Comparison of ENCODE assay signal across 15 cellular contexts in the genomic region with DNA sequence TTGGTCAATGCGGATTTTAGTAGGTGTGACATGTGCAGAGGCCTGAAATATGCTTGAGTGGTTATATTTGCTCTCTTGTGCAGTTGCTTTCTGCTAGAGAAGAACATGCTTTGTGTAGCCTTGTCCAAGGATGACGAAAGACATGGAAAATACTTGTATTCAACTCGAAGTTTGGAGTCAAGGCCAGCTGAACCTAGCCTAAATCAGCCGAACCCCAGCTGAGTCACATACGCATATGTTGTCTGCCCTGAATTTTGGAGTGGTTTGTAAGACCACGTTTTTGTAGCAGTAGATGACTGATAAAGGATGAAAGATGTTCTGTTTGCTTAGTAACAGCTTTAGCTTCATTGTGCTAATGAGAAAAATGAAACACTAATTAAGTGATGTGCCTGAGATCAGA.
"Had no signal": no experiment of that assay in that cellular context is flagged by ENCODE, and none has a peak within 500 bp of the region (broad histone marks: within the 10 kb centered on the region; RNA-seq: fewer than 3 reads in every experiment).

No MANE protein-coding gene starts in this region.

- H3K27me3 Mint-ChIP-seq: activated CD8-positive, alpha-beta T cell treated with anti-CD3 and anti-CD28 coated beads for 36 hours; naive B cell had no signal

- H3K36me3 Mint-ChIP-seq: activated naive CD4-positive, alpha-beta T cell treated with anti-CD3 and anti-CD28 coated beads, Interleukin-2, amount 50 U/mL, for 24 hours; naive B cell; stimulated activated naive B cell treated with anti-CD40 and anti-IgM and Interleukin-4, amounts not matched to agents 10 μg/mL and 1 μg/mL and 100 μg/mL, for 72 hours had no signal

- H3K4me1 ChIP-seq: left lung, thyroid gland had no signal

- H3K4me3 ChIP-seq: cardiac muscle cell, left lung, thyroid gland had no signal

- FAIRE-seq: keratinocyte had no signal

- H3K4me3 Mint-ChIP-seq: activated CD8-positive, alpha-beta T cell treated with anti-CD3 and anti-CD28 coated beads for 36 hours; activated naive CD4-positive, alpha-beta T cell treated with anti-CD3 and anti-CD28 coated beads, Interleukin-2, amount 50 U/mL, for 24 hours; activated T-cell treated with anti-CD3 and anti-CD28 coated beads, Interleukin-2, amount 50 U/mL, for 4 hours; naive B cell; stimulated activated naive B cell treated with anti-CD40 and anti-IgM and Interleukin-4, amounts not matched to agents 10 μg/mL and 1 μg/mL and 100 μg/mL, for 72 hours had no signal

- H3K27ac ChIP-seq: cardiac muscle cell, left lung, thyroid gland had no signal

- H3K27ac Mint-ChIP-seq: activated CD8-positive, alpha-beta T cell treated with anti-CD3 and anti-CD28 coated beads for 36 hours; activated naive CD4-positive, alpha-beta T cell treated with anti-CD3 and anti-CD28 coated beads, Interleukin-2, amount 50 U/mL, for 24 hours; stimulated activated naive B cell treated with anti-CD40 and anti-IgM and Interleukin-4, amounts not matched to agents 10 μg/mL and 1 μg/mL and 100 μg/mL, for 72 hours had no signal

- DNase-seq: activated CD4-positive, alpha-beta T cell treated with anti-CD3 and anti-CD28 coated beads for 4 hours; activated CD8-positive, alpha-beta T cell treated with anti-CD3 and anti-CD28 coated beads for 36 hours; activated effector memory CD4-positive, alpha-beta T cell treated with Interleukin-2 at 50 U/mL for 16 hours; activated T-cell treated with anti-CD3 and anti-CD28 coated beads, Interleukin-2, amount 50 U/mL, for 4 hours; hippocampal formation; left lung; mammary epithelial cell; naive B cell; retina; stimulated activated CD4-positive, alpha-beta T cell treated with anti-CD3 and anti-CD28 coated beads, Interleukin-2, amount 100 ng/mL, for 48 hours; stimulated activated naive B cell treated with anti-CD40 and anti-IgM and Interleukin-4, amounts not matched to agents 10 μg/mL and 1 μg/mL and 100 μg/mL, for 72 hours; thyroid gland had no signal

- H3K36me3 ChIP-seq: cardiac muscle cell, left lung, thyroid gland had no signal

- H3K27me3 ChIP-seq: cardiac muscle cell, left lung, thyroid gland had no signal

- H3K4me1 Mint-ChIP-seq: activated naive CD4-positive, alpha-beta T cell treated with anti-CD3 and anti-CD28 coated beads, Interleukin-2, amount 50 U/mL, for 24 hours; stimulated activated naive B cell treated with anti-CD40 and anti-IgM and Interleukin-4, amounts not matched to agents 10 μg/mL and 1 μg/mL and 100 μg/mL, for 72 hours had no signal

- ATAC-seq: activated CD8-positive, alpha-beta T cell treated with anti-CD3 and anti-CD28 coated beads for 36 hours; activated T-cell treated with anti-CD3 and anti-CD28 coated beads, Interleukin-2, amount 50 U/mL, for 4 hours; left lung; stimulated activated naive B cell treated with anti-CD40 and anti-IgM and Interleukin-4, amounts not matched to agents 10 μg/mL and 1 μg/mL and 100 μg/mL, for 72 hours had no signal

- H3K9me3 ChIP-seq: left lung, thyroid gland had no signal

- H3K9me3 Mint-ChIP-seq: activated CD8-positive, alpha-beta T cell treated with anti-CD3 and anti-CD28 coated beads for 36 hours; activated naive CD4-positive, alpha-beta T cell treated with anti-CD3 and anti-CD28 coated beads, Interleukin-2, amount 50 U/mL, for 24 hours; activated T-cell treated with anti-CD3 and anti-CD28 coated beads, Interleukin-2, amount 50 U/mL, for 4 hours; naive B cell had no signal
